In genomic region chr2:24124003-24124585, GRCh38 we compare ENCODE assay signal across 9 cellular contexts. TPM values are rescaled to one million over a fixed set of nuclear protein-coding genes. Genes with fewer than 3 reads are reported as not detected.
A peak's percentile ranks its signal among the peaks of the same experiment; 100 is the strongest.
DNase-seq lines count a peak whose midpoint lies in the region; ATAC-seq and TF ChIP-seq lines count a peak whose summit lies in the region.
"Had no signal": no experiment of that assay in that cellular context is flagged by ENCODE, and none has a peak within 500 bp of the region (broad histone marks: within the 10 kb centered on the region; RNA-seq: fewer than 3 reads in every experiment).

No MANE protein-coding gene starts in this region.

- no peaks in the 10 kb centered on the region for H3K36me3 ChIP-seq in BE2C

- peak overlapping the region; percentile 61 for H3K4me3 ChIP-seq in BE2C (ENCODE audit: low read depth, low read length)
- H3K4me3 ChIP-seq in iPS-11a (ENCODE audit: low read depth, low read length) = peak overlapping the region; percentile 74

- no peaks in the 10 kb centered on the region; the same call in 1 of the 2 replicates for H3K9me3 ChIP-seq in BE2C

- H3K27ac Mint-ChIP-seq in activated T-helper 17 cell treated with anti-CD3 and anti-CD28 coated beads, Interleukin-2, amount 50 U/mL, for 72 hours = peak overlapping the region; percentile 74
- H3K27ac Mint-ChIP-seq in stimulated activated effector memory CD8-positive, alpha-beta T cell treated with anti-CD3 and anti-CD28 coated beads, Interleukin-12 subunit alpha, Interleukin-12 subunit beta, amount 100 ng/mL, for 72 hours = peak overlapping the region; percentile 92

- ATAC-seq in GM19035 (IDR thresholded peaks at IDR 0.05; ENCODE audit: unreplicated experiment) (peak; percentile 8), HG03571 (IDR thresholded peaks at IDR 0.05; ENCODE audit: unreplicated experiment) (peak; percentile 6), GM18867 (IDR thresholded peaks at IDR 0.05; ENCODE audit: unreplicated experiment) (no peak)
- ATAC-seq in activated T-helper 17 cell treated with anti-CD3 and anti-CD28 coated beads, Interleukin-2, amount 50 U/mL, for 72 hours (replicated peaks) = no peak
- ATAC-seq in stimulated activated effector memory CD8-positive, alpha-beta T cell treated with anti-CD3 and anti-CD28 coated beads, Interleukin-12 subunit alpha, Interleukin-12 subunit beta, amount 100 ng/mL, for 72 hours = peak; percentile 22

- no peaks in the 10 kb centered on the region for H3K27me3 Mint-ChIP-seq in activated T-helper 17 cell treated with anti-CD3 and anti-CD28 coated beads, Interleukin-2, amount 50 U/mL, for 72 hours

- peak overlapping the region; percentile 79 for H3K4me3 Mint-ChIP-seq in activated T-helper 17 cell treated with anti-CD3 and anti-CD28 coated beads, Interleukin-2, amount 50 U/mL, for 72 hours
- peak overlapping the region; percentile 78 for H3K4me3 Mint-ChIP-seq in stimulated activated effector memory CD8-positive, alpha-beta T cell treated with anti-CD3 and anti-CD28 coated beads, Interleukin-12 subunit alpha, Interleukin-12 subunit beta, amount 100 ng/mL, for 72 hours

- no peak for DNase-seq in BE2C
- DNase-seq in stimulated activated effector memory CD8-positive, alpha-beta T cell treated with anti-CD3 and anti-CD28 coated beads, Interleukin-12 subunit alpha, Interleukin-12 subunit beta, amount 100 ng/mL, for 72 hours (ENCODE audit: low spot score in 2 of 2) = no peak
- DNase-seq in stimulated activated CD4-positive, alpha-beta T cell treated with anti-CD3 and anti-CD28 coated beads, Interleukin-2, amount 100 ng/mL, for 24 hours = no peak

- peaks cover 6% of the 10 kb centered on the region; the same call in 1 of the 2 replicates for H3K27me3 ChIP-seq in BE2C

- H3K9me3 Mint-ChIP-seq in activated T-helper 17 cell treated with anti-CD3 and anti-CD28 coated beads, Interleukin-2, amount 50 U/mL, for 72 hours = no peaks in the 10 kb centered on the region
- H3K9me3 Mint-ChIP-seq in stimulated activated effector memory CD8-positive, alpha-beta T cell treated with anti-CD3 and anti-CD28 coated beads, Interleukin-12 subunit alpha, Interleukin-12 subunit beta, amount 100 ng/mL, for 72 hours = no peaks in the 10 kb centered on the region

- H3K36me3 Mint-ChIP-seq in activated T-helper 17 cell treated with anti-CD3 and anti-CD28 coated beads, Interleukin-2, amount 50 U/mL, for 72 hours (ENCODE audit: low read depth) = no peaks in the 10 kb centered on the region
- no peaks in the 10 kb centered on the region for H3K36me3 Mint-ChIP-seq in stimulated activated effector memory CD8-positive, alpha-beta T cell treated with anti-CD3 and anti-CD28 coated beads, Interleukin-12 subunit alpha, Interleukin-12 subunit beta, amount 100 ng/mL, for 72 hours

- TF ChIP-seq CTCF in BE2C (IDR thresholded peaks at IDR 0.05; ENCODE audit: low read depth, low read length) = no peak

- H3K4me1 ChIP-seq in BE2C = peaks cover 5% of the 10 kb centered on the region

- peaks cover 5% of the 10 kb centered on the region for H3K4me1 Mint-ChIP-seq in activated T-helper 17 cell treated with anti-CD3 and anti-CD28 coated beads, Interleukin-2, amount 50 U/mL, for 72 hours
- peaks cover 14% of the 10 kb centered on the region for H3K4me1 Mint-ChIP-seq in stimulated activated effector memory CD8-positive, alpha-beta T cell treated with anti-CD3 and anti-CD28 coated beads, Interleukin-12 subunit alpha, Interleukin-12 subunit beta, amount 100 ng/mL, for 72 hours

RNA-seq across cellular contexts. Expression of gene FAM228B, which starts 0.8 kb away (rescaled TPM):
- 5.8 TPM for polyA plus RNA-seq in BE2C (2012; ENCODE audit: insufficient read depth, insufficient read length, low read depth)
- 10 to 100 TPM in 1 of 2 donors, 1 to 10 TPM in 1; 7.0 to 15.6 TPM for total RNA-seq in activated T-helper 17 cell treated with anti-CD3 and anti-CD28 coated beads, Interleukin-2, amount 50 U/mL, for 72 hours

RNA-seq across cellular contexts. Expression of gene PFN4, which starts 1.0 kb away (rescaled TPM):
- not detected for polyA plus RNA-seq in BE2C (2012; ENCODE audit: insufficient read depth, insufficient read length, low read depth)
- total RNA-seq in activated T-helper 17 cell treated with anti-CD3 and anti-CD28 coated beads, Interleukin-2, amount 50 U/mL, for 72 hours = under 1 TPM in 1 of 2 donors, not detected in 1; 0.82 TPM

RNA-seq across cellular contexts. Expression of gene TP53I3, which starts 39.5 kb away (rescaled TPM):
- polyA plus RNA-seq in BE2C (2012; ENCODE audit: insufficient read depth, insufficient read length, low read depth) = 63.8 TPM
- total RNA-seq in activated T-helper 17 cell treated with anti-CD3 and anti-CD28 coated beads, Interleukin-2, amount 50 U/mL, for 72 hours = 1 to 10 TPM; 2.7 to 3.0 TPM

RNA-seq across cellular contexts. Expression of gene SF3B6, which starts 48.0 kb away (rescaled TPM):
- polyA plus RNA-seq in BE2C (2012; ENCODE audit: insufficient read depth, insufficient read length, low read depth) = 249 TPM
- 100 to 1,000 TPM; 121 to 146 TPM for total RNA-seq in activated T-helper 17 cell treated with anti-CD3 and anti-CD28 coated beads, Interleukin-2, amount 50 U/mL, for 72 hours

RNA-seq across cellular contexts. Expression of gene FAM228A, which starts 50.8 kb away (rescaled TPM):
- not detected for polyA plus RNA-seq in BE2C (2012; ENCODE audit: insufficient read depth, insufficient read length, low read depth)
- under 1 TPM in 1 of 2 donors, not detected in 1; 0.48 TPM for total RNA-seq in activated T-helper 17 cell treated with anti-CD3 and anti-CD28 coated beads, Interleukin-2, amount 50 U/mL, for 72 hours
- total RNA-seq: NCI-H460 had no signal

Comparison
In these comparisons a context has a peak if more than half of its experiments do, and no peak if none do; other contexts are left out.
1. ATAC-seq: peak in GM19035 (single experiment), HG03571 (single experiment) and stimulated activated effector memory CD8-positive, alpha-beta T cell treated with anti-CD3 and anti-CD28 coated beads, Interleukin-12 subunit alpha, Interleukin-12 subunit beta, amount 100 ng/mL, for 72 hours (single experiment); none in activated T-helper 17 cell treated with anti-CD3 and anti-CD28 coated beads, Interleukin-2, amount 50 U/mL, for 72 hours (single experiment) and GM18867 (single experiment).